8 cellular contexts compared by ENCODE assay signal in the genomic region with DNA sequence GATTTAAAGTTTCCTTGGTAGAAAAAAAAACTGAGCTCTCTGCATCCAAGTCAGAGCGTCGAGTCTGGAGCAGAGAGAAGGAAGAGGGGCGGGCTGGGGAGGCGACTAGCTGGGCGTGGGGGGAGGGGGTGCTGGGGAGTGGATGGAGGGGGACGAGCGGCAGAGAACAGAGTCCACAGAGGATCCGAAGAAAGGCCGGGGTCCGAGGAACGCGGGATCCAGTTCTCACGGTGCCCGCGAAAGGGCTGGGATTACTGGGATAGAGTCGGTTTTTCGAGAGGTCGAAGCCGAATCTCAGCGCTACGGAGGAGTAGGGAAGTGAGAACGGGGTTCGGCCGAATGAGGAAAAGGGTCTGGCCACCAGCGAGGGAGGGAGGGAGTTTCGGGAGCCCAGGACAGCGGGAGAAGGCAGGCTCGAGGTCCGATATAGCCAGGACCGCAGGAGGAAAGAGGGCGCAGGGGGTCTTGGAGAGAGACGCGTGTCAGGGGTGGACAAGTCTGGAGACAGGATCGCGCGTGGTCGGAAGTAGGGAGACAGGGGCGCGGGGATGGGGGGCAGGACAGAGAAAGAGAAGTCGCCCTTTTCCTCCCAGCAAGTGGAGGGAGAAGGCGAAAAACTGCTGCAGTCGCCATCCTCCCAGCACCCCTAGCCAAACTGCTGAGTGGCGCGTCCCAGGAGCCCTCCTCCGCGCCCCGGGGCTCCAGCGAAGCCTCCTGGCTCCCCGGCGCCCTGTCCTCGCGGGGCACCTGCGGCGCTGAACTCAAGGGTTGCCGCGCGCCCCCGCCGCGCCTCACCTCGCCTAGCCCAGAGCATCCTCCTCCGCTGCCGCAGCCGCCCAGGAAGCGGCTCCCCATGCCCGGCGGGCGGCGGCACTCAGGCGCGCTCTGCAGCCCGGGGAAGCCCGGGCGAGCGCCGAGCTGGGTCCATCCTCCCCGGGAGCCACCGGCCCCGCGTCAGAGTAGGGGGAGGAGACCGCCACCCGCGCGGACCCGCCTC. TPM values are rescaled to one million over a fixed set of nuclear protein-coding genes. Genes with fewer than 3 reads are reported as not detected.
DNase-seq lines count a peak whose midpoint lies in the region; ATAC-seq, FAIRE-seq and TF ChIP-seq lines count a peak whose summit lies in the region.

Gene DAB1 (minus strand): TSS at position 926 of the 997 bp plus-strand sequence. CDS start 133,030 bp downstream, outside the sequence.

- H3K4me3 ChIP-seq in astrocyte (ENCODE audit: insufficient read depth, low read depth, low read length) = peak within 1 kb of the TSS; percentile 52

- H3K4me1 Mint-ChIP-seq in astrocyte (ENCODE audit: low read depth, unreplicated experiment) (peaks cover 5% of the 10 kb centered on the region), immature natural killer cell (peaks cover 0 to 3% of the 10 kb centered on the region in 2 donors)

- TF ChIP-seq CTCF in astrocyte (IDR thresholded peaks at IDR 0.05; ENCODE audit: insufficient read depth, low read depth, low read length) = no peak

- peaks cover 48% of the 10 kb centered on the region for H3K27me3 ChIP-seq in astrocyte (ENCODE audit: insufficient read depth, low read length)

- peak; percentile 14 for ATAC-seq in stimulated activated naive CD8-positive, alpha-beta T cell treated with anti-CD3 and anti-CD28 coated beads, Interleukin-15, Interleukin-2, amounts not matched to agents 100 U/mL and 50 U/mL, for 24 hours
- ATAC-seq in HG03108 (IDR thresholded peaks at IDR 0.05; ENCODE audit: unreplicated experiment) (no peak), GM19035 (IDR thresholded peaks at IDR 0.05; ENCODE audit: unreplicated experiment) (no peak), HG03342 (IDR thresholded peaks at IDR 0.05; ENCODE audit: unreplicated experiment) (no peak)

- H3K27ac ChIP-seq in astrocyte (ENCODE audit: low read depth, low read length) = no peak within 1 kb of the TSS

- peaks cover 33% of the 10 kb centered on the region for H3K27me3 Mint-ChIP-seq in astrocyte (ENCODE audit: low read depth, unreplicated experiment)
- H3K27me3 Mint-ChIP-seq in immature natural killer cell (ENCODE audit: low read depth in 3 of 3) = peaks cover 14 to 21% (median 17%) of the 10 kb centered on the region in 3 donors

- H2AFZ ChIP-seq in astrocyte (ENCODE audit: low read depth, low read length) = peak within 1 kb of the TSS; percentile 81

- H4K20me1 ChIP-seq in astrocyte (ENCODE audit: insufficient read depth, low read length) = no peaks in the 10 kb centered on the region

- peak within 1 kb of the TSS; percentile 90 for H3K4me3 Mint-ChIP-seq in astrocyte (ENCODE audit: unreplicated experiment)
- H3K4me3 Mint-ChIP-seq in immature natural killer cell = peak within 1 kb of the TSS in 3 of 5 donors; percentile 29 to 42 (median 36)

- H3K36me3 Mint-ChIP-seq in astrocyte (ENCODE audit: low read depth, unreplicated experiment) = no peaks in the 10 kb centered on the region
- H3K36me3 Mint-ChIP-seq in immature natural killer cell = no peaks in the 10 kb centered on the region

- H3K9ac ChIP-seq in astrocyte (ENCODE audit: low read length) = peak within 1 kb of the TSS; percentile 12

- H3K27ac Mint-ChIP-seq in astrocyte (ENCODE audit: unreplicated experiment) (peak within 1 kb of the TSS; percentile 63), immature natural killer cell (no peak within 1 kb of the TSS)

- H3K36me3 ChIP-seq in astrocyte (ENCODE audit: insufficient read depth, low read length) = no peaks in the 10 kb centered on the region

- no peaks in the 10 kb centered on the region for H3K9me3 ChIP-seq in astrocyte (ENCODE audit: insufficient read depth, low read depth, low read length)

- H3K79me2 ChIP-seq in astrocyte (ENCODE audit: insufficient read depth, low read length) = no peaks in the 10 kb centered on the region

- H3K4me1 ChIP-seq in astrocyte (ENCODE audit: insufficient read depth, low read length) = peaks cover 5% of the 10 kb centered on the region

- no peaks in the 10 kb centered on the region for H3K9me3 Mint-ChIP-seq in astrocyte (ENCODE audit: unreplicated experiment)
- H3K9me3 Mint-ChIP-seq in immature natural killer cell = peaks cover 0 to 11% (median 0%) of the 10 kb centered on the region in 6 donors

- peak; percentile 13 for DNase-seq in activated CD4-positive, alpha-beta T cell treated with anti-CD3 and anti-CD28 coated beads for 48 hours
- DNase-seq in activated CD4-positive, alpha-beta T cell treated with anti-CD3 and anti-CD28 coated beads for 4 hours = no peak
- DNase-seq in astrocyte (ENCODE audit: low read depth) (peak; percentile 15), immature natural killer cell (no peak)
- no peak for DNase-seq in stimulated activated naive CD8-positive, alpha-beta T cell treated with anti-CD3 and anti-CD28 coated beads, Interleukin-15, Interleukin-2, amounts not matched to agents 100 U/mL and 50 U/mL, for 24 hours

- peak within 1 kb of the TSS; percentile 88 for H3K4me2 ChIP-seq in astrocyte (ENCODE audit: low read length)

- no peak for FAIRE-seq in astrocyte (lab: Jason Lieb, UNC)

RNA-seq across cellular contexts. Expression of gene DAB1, which starts in this region (rescaled TPM):
- 0.91 and 1.6 TPM in 2 replicates for total RNA-seq in astrocyte
- polyA plus RNA-seq in immature natural killer cell = under 1 TPM in 1 of 3 donors, not detected in 2; 0.88 TPM

Comparison
In these comparisons a context has a peak if more than half of its experiments do, and no peak if none do; other contexts are left out.
1. DNase-seq: peak in activated CD4-positive, alpha-beta T cell treated with anti-CD3 and anti-CD28 coated beads for 48 hours (single experiment) and astrocyte (single experiment); none in activated CD4-positive, alpha-beta T cell treated with anti-CD3 and anti-CD28 coated beads for 4 hours (0 of 2), immature natural killer cell (0 of 3) and stimulated activated naive CD8-positive, alpha-beta T cell treated with anti-CD3 and anti-CD28 coated beads, Interleukin-15, Interleukin-2, amounts not matched to agents 100 U/mL and 50 U/mL, for 24 hours (single experiment).